1 cellular context compared by ENCODE assay signal in genomic region chr15:40108855-40109735, GRCh38.
TF ChIP-seq lines count a peak whose summit lies in the region.

Gene BMF (minus strand): TSS chr15:40108879. CDS start chr15:40106086, 2,793 bp downstream.

TF ChIP-seq in GM23338, 12 proteins besides CTCF, POLR2A, EP300 and RAD21 (continued from another document):
- TF ChIP-seq CREB1 (CRISPR knock-in tag; IDR thresholded peaks at IDR 0.05; ENCODE audit: low read depth) (peak; percentile 90), JUNB (IDR thresholded peaks at IDR 0.05; ENCODE audit: unreplicated experiment) (peak; percentile 100), STAT1 (IDR thresholded peaks at IDR 0.05; ENCODE audit: unreplicated experiment) (no peak), REST (IDR thresholded peaks at IDR 0.05; ENCODE audit: unreplicated experiment) (no peak), ZNF331 (CRISPR knock-in tag; IDR thresholded peaks at IDR 0.05; ENCODE audit: low read depth) (no peak)
